10 cellular contexts compared by ENCODE assay signal in the genomic region with DNA sequence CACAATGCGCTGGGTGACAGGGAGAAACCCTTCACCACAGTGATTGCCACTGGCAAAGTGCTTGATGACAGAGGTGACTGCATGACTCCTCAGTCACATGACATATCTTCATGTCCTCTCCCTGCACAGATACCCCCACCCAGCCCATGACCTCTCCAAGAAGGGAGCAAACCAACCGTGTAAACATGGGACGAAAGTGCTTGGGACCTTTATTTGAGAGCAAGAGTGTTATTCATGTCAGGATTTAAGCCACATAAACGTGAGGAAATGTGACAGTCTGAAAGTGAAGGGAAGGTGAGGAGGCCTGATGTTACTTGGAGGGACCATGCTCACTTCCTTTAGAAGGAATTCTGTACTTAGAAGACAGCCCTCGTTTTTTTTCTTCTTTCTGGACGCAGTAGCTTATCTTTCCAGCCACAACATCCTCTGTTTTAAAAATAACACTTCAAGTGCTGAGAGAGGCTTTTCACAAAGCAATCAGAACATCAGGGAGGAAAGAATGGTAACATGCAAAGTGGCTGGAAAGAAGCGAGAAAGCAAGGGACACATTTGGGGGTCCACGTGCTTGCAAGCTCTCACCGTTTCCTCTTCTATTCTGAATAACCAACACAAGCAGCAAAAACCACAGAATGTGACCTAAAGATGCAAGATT. TPM values are rescaled to one million over a fixed set of nuclear protein-coding genes. Genes with fewer than 3 reads are reported as not detected.
DNase-seq lines count a peak whose midpoint lies in the region; ATAC-seq and TF ChIP-seq lines count a peak whose summit lies in the region.
"Had no signal": no experiment of that assay in that cellular context is flagged by ENCODE, and none has a peak within 500 bp of the region (broad histone marks: within the 10 kb centered on the region; RNA-seq: fewer than 3 reads in every experiment).

No MANE protein-coding gene starts in this region.

- intact Hi-C loops in Right ventricle myocardium superior (cut with DNase I): no loop called here

- H3K4me3 Mint-ChIP-seq in T-helper 17 cell: no peak overlapping the region

- H3K36me3 Mint-ChIP-seq in T-helper 17 cell (ENCODE audit: low read depth): peaks cover 8% of the 10 kb centered on the region

- peaks cover 9% of the 10 kb centered on the region for H3K4me1 Mint-ChIP-seq in T-helper 17 cell

- no peaks in the 10 kb centered on the region for H3K9me3 ChIP-seq in T-helper 17 cell (ENCODE audit: control insufficient read depth, low read length, poor library complexity, severe bottlenecking)

- TF ChIP-seq CTCF in omental fat pad (IDR thresholded peaks at IDR 0.05): no peak

- H3K27ac Mint-ChIP-seq in T-helper 17 cell: peak overlapping the region; percentile 74

- DNase-seq in GDM1 (lab: John Stamatoyannopoulos, UW) (peak; percentile 67), T-helper 17 cell (no peak), Right ventricle myocardium superior (no peak), putamen (ENCODE audit: low spot score) (peak; percentile 45), SHP77 (lab: John Stamatoyannopoulos, UW) (no peak), D341Med (ENCODE audit: low spot score) (no peak), omental fat pad (ENCODE audit: low spot score) (no peak), NCI-H187 (lab: John Stamatoyannopoulos, UW) (no peak)

- ATAC-seq in T-helper 17 cell (no peak), Right ventricle myocardium superior (ENCODE audit: poor library complexity) (peak; percentile 58), omental fat pad (ENCODE audit: low FRiP score) (no peak)
- ATAC-seq: HCT116 had no signal

- H3K27me3 Mint-ChIP-seq in T-helper 17 cell: no peaks in the 10 kb centered on the region

RNA-seq across cellular contexts. Expression of a gene that starts 35.6 kb away (rescaled TPM):
- 10 to 100 TPM; 42.7 to 44.1 TPM for total RNA-seq in T-helper 17 cell
- 76.1 TPM for total RNA-seq in Right ventricle myocardium superior
- total RNA-seq in omental fat pad: 10 to 100 TPM; 12.9 to 37.0 (median 20.1) TPM

RNA-seq across cellular contexts. Expression of a gene that starts 59.8 kb away (rescaled TPM):
- total RNA-seq in T-helper 17 cell: not detected
- total RNA-seq in Right ventricle myocardium superior: not detected
- total RNA-seq in omental fat pad: not detected
- total RNA-seq: T-helper 2 cell treated with Interferon-gamma antibody and Interleukin-4, amounts not matched to agents 100 ng/mL and 5 ng/mL, for 36 hours had no signal

Comparison
In these comparisons a context has a peak if more than half of its experiments do, and no peak if none do; other contexts are left out.
1. DNase-seq: peak in GDM1 (single experiment) and putamen (single experiment); none in T-helper 17 cell (0 of 3), Right ventricle myocardium superior (single experiment), SHP77 (0 of 2), D341Med (single experiment), omental fat pad (single experiment) and NCI-H187 (0 of 2).